14 cellular contexts compared by ENCODE assay signal in genomic region chr20:50629675-50630055, GRCh38.
DNase-seq lines count a peak whose midpoint lies in the region; ATAC-seq and TF ChIP-seq lines count a peak whose summit lies in the region.
"Had no signal": no experiment of that assay in that cellular context is flagged by ENCODE, and none has a peak within 500 bp of the region (broad histone marks: within the 10 kb centered on the region; RNA-seq: fewer than 3 reads in every experiment).

No MANE protein-coding gene starts in this region.

- H2BK15ac ChIP-seq in IMR-90 (ENCODE audit: low read depth, low read length) = no peak overlapping the region

- H3K4ac ChIP-seq in IMR-90 (ENCODE audit: low read depth, low read length) = no peak overlapping the region
- H3K4ac ChIP-seq in trophoblast cell (ENCODE audit: low read depth, low read length) = no peak overlapping the region

- POLR2A ChIA-PET in IMR-90 (lab: Charles Lee; ENCODE audit: unreplicated experiment) = no interaction called here

- H4K5ac ChIP-seq in IMR-90 (ENCODE audit: low read depth, low read length) = no peak overlapping the region

- H3K79me1 ChIP-seq in IMR-90 (ENCODE audit: low read depth in 1 of 2, low read length in 2 of 2) = peaks cover 4 to 30% of the 10 kb centered on the region in 2 experiments; a peak in 3 of 4 replicates
- H3K79me1 ChIP-seq in trophoblast cell (ENCODE audit: low read length) = peaks cover 2% of the 10 kb centered on the region

- no peak overlapping the region for H2AK9ac ChIP-seq in IMR-90 (replicated peaks; ENCODE audit: low read depth, low read length, poor library complexity)

- H3K27ac ChIP-seq in IMR-90 (ENCODE audit: insufficient read depth, low read length) = no peak overlapping the region
- H3K27ac ChIP-seq in RWPE2 (ENCODE audit: poor library complexity, severe bottlenecking) = peak overlapping the region; percentile 1
- H3K27ac ChIP-seq in trophoblast cell (ENCODE audit: low read depth, low read length) = no peak overlapping the region
- H3K27ac ChIP-seq in psoas muscle = no peak overlapping the region

- no peak overlapping the region for H4K12ac ChIP-seq in trophoblast cell (ENCODE audit: low read depth, low read length)

- H3K27me3 ChIP-seq in BE2C = no peaks in the 10 kb centered on the region
- H3K27me3 ChIP-seq in IMR-90 (ENCODE audit: control insufficient read depth, insufficient read depth, low read length) = no peaks in the 10 kb centered on the region
- H3K27me3 ChIP-seq in RWPE2 (ENCODE audit: insufficient read depth, poor library complexity, severe bottlenecking) = no peaks in the 10 kb centered on the region
- no peaks in the 10 kb centered on the region for H3K27me3 ChIP-seq in trophoblast cell (ENCODE audit: insufficient read depth, low read length)
- H3K27me3 ChIP-seq in psoas muscle (ENCODE audit: insufficient read depth in 3 of 3, low read length in 2 of 3) = no peaks in the 10 kb centered on the region

- in situ Hi-C loops in IMR-90 (cut with MboI; ENCODE audit: low sequenced_read_pairs) = loop anchor here (5.0 kb wide), 1 partner anchor 113 kb away; no protein-coding TSS in a partner anchor

- H3K9me3 ChIP-seq in BE2C (no peaks in the 10 kb centered on the region), IMR-90 (ENCODE audit: control insufficient read depth, insufficient read depth, low read length) (no peaks in the 10 kb centered on the region), RWPE2 (ENCODE audit: severe bottlenecking) (no peaks in the 10 kb centered on the region), trophoblast cell (ENCODE audit: insufficient read depth, low read depth, low read length) (no peaks in the 10 kb centered on the region), psoas muscle (no peaks in the 10 kb centered on the region)

- no CpG with 5 or more reads among the region's 7 CpGs for WGBS in IMR-90 (ENCODE audit: extremely low coverage in 2 of 2, insufficient read length in 1 of 2), 2 experiments
- WGBS in trophoblast cell (ENCODE audit: extremely low coverage, insufficient coverage, insufficient read length) = no CpG with 5 or more reads among the region's 7 CpGs
- WGBS in psoas muscle, 3 donors = 69 to 79% (median 76%) methylated on average over 7 of the region's 7 CpGs

- dilution Hi-C loops in IMR-90 (cut with HindIII; ENCODE audit: low sequenced_read_pairs, unreplicated experiment) = no loop called here

- no peak overlapping the region for H3K9ac ChIP-seq in IMR-90 (ENCODE audit: low read depth, low read length)
- no peak overlapping the region for H3K9ac ChIP-seq in trophoblast cell (ENCODE audit: low read length)

- H2BK20ac ChIP-seq in IMR-90 (ENCODE audit: low read depth, low read length) = no peak overlapping the region

- CTCF ChIA-PET in IMR-90 (lab: Yijun Ruan, JAX) = no interaction called here

- H2BK5ac ChIP-seq in IMR-90 (ENCODE audit: low read depth, low read length, poor library complexity, severe bottlenecking) = no peak overlapping the region
- no peak overlapping the region for H2BK5ac ChIP-seq in trophoblast cell (ENCODE audit: low read depth, low read length, poor library complexity)

- H3K14ac ChIP-seq in IMR-90 (replicated peaks; ENCODE audit: low read depth, low read length) (no peak overlapping the region), trophoblast cell (ENCODE audit: low read length) (peak overlapping the region; percentile 54)

- no peak overlapping the region for H2AFZ ChIP-seq in IMR-90 (replicated peaks; ENCODE audit: low read length, poor library complexity)
- H2AFZ ChIP-seq in trophoblast cell (ENCODE audit: insufficient read depth, low read length, poor library complexity) = no peak overlapping the region

- H3K36me3 ChIP-seq in BE2C (no peaks in the 10 kb centered on the region), IMR-90 (ENCODE audit: control insufficient read depth, insufficient read depth, low read length) (no peaks in the 10 kb centered on the region), RWPE2 (ENCODE audit: low read depth) (no peaks in the 10 kb centered on the region), trophoblast cell (ENCODE audit: control insufficient read depth in 1 of 2, insufficient read depth in 2 of 2, low read length in 2 of 2) (no peaks in the 10 kb centered on the region), psoas muscle (ENCODE audit: insufficient read depth in 1 of 2, low read depth in 1 of 2) (no peaks in the 10 kb centered on the region)

- H4K8ac ChIP-seq in IMR-90 (ENCODE audit: low read depth in 2 of 2, low read length in 2 of 2) (no peak overlapping the region), trophoblast cell (ENCODE audit: low read depth, low read length) (no peak overlapping the region)

- TF ChIP-seq CTCF in BE2C (IDR thresholded peaks at IDR 0.05; ENCODE audit: low read depth, low read length) (no peak), IMR-90 (conservative IDR thresholded peaks at IDR 0.05; ENCODE audit: low read depth, low read length) (no peak), RWPE2 (IDR thresholded peaks at IDR 0.05; ENCODE audit: poor library complexity, severe bottlenecking) (no peak), psoas muscle (IDR thresholded peaks at IDR 0.05) (no peak)

- H3K18ac ChIP-seq in IMR-90 (ENCODE audit: low read depth, low read length) (no peak overlapping the region), trophoblast cell (ENCODE audit: low read length) (no peak overlapping the region)

- intact Hi-C loops in IMR-90 (cut with micrococcal nuclease) = no loop called here
- intact Hi-C loops in psoas muscle (cut with DNase I) = loop anchor here in 1 of 2 donors (5.0 to 10.0 kb wide), 3 partner anchors 83 to 442 kb away; no protein-coding TSS in a partner anchor

- H3K4me1 ChIP-seq in BE2C = peaks cover 22% of the 10 kb centered on the region
- H3K4me1 ChIP-seq in IMR-90 (ENCODE audit: control insufficient read depth, insufficient read depth, low read length) = peaks cover 7% of the 10 kb centered on the region; the same call in 1 of the 2 replicates
- peaks cover 22% of the 10 kb centered on the region for H3K4me1 ChIP-seq in RWPE2 (ENCODE audit: insufficient read depth, poor library complexity, severe bottlenecking)
- H3K4me1 ChIP-seq in trophoblast cell (ENCODE audit: control insufficient read depth in 1 of 2, insufficient read depth in 2 of 2, low read length in 2 of 2) = peaks cover 22 to 24% of the 10 kb centered on the region in 2 experiments
- peaks cover 9% of the 10 kb centered on the region for H3K4me1 ChIP-seq in psoas muscle

- ATAC-seq in IMR-90 (ENCODE audit: low read depth) (no peak), RWPE2 (ENCODE audit: low read depth) (peak; percentile 18; the same call in 1 of the 3 replicates), psoas muscle (no peak)
- ATAC-seq: T-helper 17 cell had no signal

- no TSS peak for BruUV-seq in IMR-90 (replicated peaks; lab: Mats Ljungman, UMichigan)

- TF ChIP-seq RAD21 in IMR-90 (IDR thresholded peaks at IDR 0.05; ENCODE audit: low read length) = no peak

- peak overlapping the region; percentile 4 for H2BK12ac ChIP-seq in trophoblast cell (ENCODE audit: low read length)

- TF ChIP-seq POLR2A in IMR-90 (IDR thresholded peaks at IDR 0.05; ENCODE audit: low read depth, low read length) = no peak
- TF ChIP-seq POLR2A in erythroblast (IDR thresholded peaks at IDR 0.05; ENCODE audit: low read length) = no peak

- no peak overlapping the region for H3K56ac ChIP-seq in IMR-90 (ENCODE audit: extremely low read depth, insufficient read depth, low read length)

- H4K91ac ChIP-seq in IMR-90 (ENCODE audit: insufficient read depth, low read depth, low read length) = no peak overlapping the region
- H4K91ac ChIP-seq in trophoblast cell (ENCODE audit: low read depth, low read length) = peak overlapping the region; percentile 50

- H4K20me1 ChIP-seq in IMR-90 (ENCODE audit: insufficient read depth, low read length) = no peaks in the 10 kb centered on the region

- H3K23ac ChIP-seq in IMR-90 (ENCODE audit: low read depth, low read length) (no peak overlapping the region), trophoblast cell (ENCODE audit: low read length) (no peak overlapping the region)

- peak overlapping the region; percentile 0; the same call in 1 of the 2 replicates for H3K4me3 ChIP-seq in BE2C (ENCODE audit: low read depth, low read length)
- H3K4me3 ChIP-seq in IMR-90 (ENCODE audit: insufficient read depth, low read depth, low read length) = no peak overlapping the region
- H3K4me3 ChIP-seq in RWPE2 (ENCODE audit: severe bottlenecking) = no peak overlapping the region
- H3K4me3 ChIP-seq in trophoblast cell (ENCODE audit: low read depth, low read length) = no peak overlapping the region
- H3K4me3 ChIP-seq in psoas muscle = no peak overlapping the region

- peaks cover 4% of the 10 kb centered on the region for H3K9me1 ChIP-seq in IMR-90 (ENCODE audit: insufficient read depth, low read length)

- H2BK120ac ChIP-seq in IMR-90 (ENCODE audit: low read depth, low read length) (peak overlapping the region; percentile 29; the same call in 1 of the 2 replicates), trophoblast cell (ENCODE audit: insufficient read depth, low read length, poor library complexity) (no peak overlapping the region)

- DNase-seq in BE2C = no peak
- no peak for DNase-seq in IMR-90
- DNase-seq in RWPE2 (ENCODE audit: low spot score) = no peak
- no peak for DNase-seq in trophoblast cell
- no peak for DNase-seq in psoas muscle
- DNase-seq in cerebellum (ENCODE audit: low spot score) = no peak
- no peak for DNase-seq in erythroblast (lab: John Stamatoyannopoulos, UW)
- DNase-seq: CD4-positive, alpha-beta memory T cell; NCI-H1048; NCI-H1436; NCI-H1930; NCI-H69; NK-92 treated with Interleukin-12 subunit alpha and Interleukin-12 subunit beta, amount 100 ng/mL, for 24 hours; T-helper 17 cell had no signal

- peak overlapping the region; percentile 74; the same call in 1 of the 2 replicates for H2AK5ac ChIP-seq in IMR-90 (ENCODE audit: low read depth, low read length)
- peak overlapping the region; percentile 43 for H2AK5ac ChIP-seq in trophoblast cell (ENCODE audit: low read length)

- H3K4me2 ChIP-seq in IMR-90 (ENCODE audit: low read depth, low read length) (no peak overlapping the region), trophoblast cell (ENCODE audit: low read length) (no peak overlapping the region)

- H3K79me2 ChIP-seq in trophoblast cell (ENCODE audit: control insufficient read depth, insufficient read depth, low read length, poor library complexity) = peaks cover 2% of the 10 kb centered on the region

TF ChIP-seq in IMR-90, 13 proteins besides CTCF, POLR2A, EP300 and RAD21 (continues in another document):
- no peak for TF ChIP-seq USF2 (IDR thresholded peaks at IDR 0.05; ENCODE audit: low read depth, low read length)
- TF ChIP-seq FOS (IDR thresholded peaks at IDR 0.05; ENCODE audit: low read depth, low read length) = no peak
- no peak for TF ChIP-seq CHD1 (IDR thresholded peaks at IDR 0.05; ENCODE audit: low read depth, low read length)
- TF ChIP-seq CEBPB (IDR thresholded peaks at IDR 0.05; ENCODE audit: low read depth, low read length) = no peak
- TF ChIP-seq BHLHE40 (IDR thresholded peaks at IDR 0.05; ENCODE audit: low read depth, low read length) = no peak
